1 cellular context compared by ENCODE assay signal in the genomic region with DNA sequence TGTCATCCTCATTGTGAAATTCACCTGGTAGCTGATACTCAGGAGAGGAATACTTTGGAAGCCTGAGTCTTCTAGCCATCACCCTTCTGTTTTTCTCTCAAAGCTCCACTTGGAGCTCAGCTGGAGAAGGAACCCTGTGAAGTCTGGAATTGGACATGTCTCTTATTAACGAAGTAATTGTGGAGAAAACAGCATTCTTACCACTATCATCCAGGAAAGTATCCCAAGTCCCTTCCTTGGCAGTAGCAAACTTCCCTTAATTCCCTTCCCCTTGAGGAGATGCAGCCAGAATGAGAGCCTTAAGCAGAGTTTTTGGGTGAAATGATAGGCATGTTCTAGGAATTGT.
TF ChIP-seq lines count a peak whose summit lies in the region.

No MANE protein-coding gene starts in this region.

TF ChIP-seq in endothelial cell of umbilical vein, 7 proteins besides CTCF, POLR2A, EP300 and RAD21 (continued from another document):
- TF ChIP-seq MYC (IDR thresholded peaks at IDR 0.05; ENCODE audit: low read depth, low read length) (no peak), POLR2AphosphoS5 (IDR thresholded peaks at IDR 0.05; ENCODE audit: insufficient read depth, low read depth, low read length) (no peak), GATA2 (IDR thresholded peaks at IDR 0.05; ENCODE audit: insufficient read depth, insufficient read length, low read depth, low read length) (no peak)
- TF ChIP-seq, protein P1, sequence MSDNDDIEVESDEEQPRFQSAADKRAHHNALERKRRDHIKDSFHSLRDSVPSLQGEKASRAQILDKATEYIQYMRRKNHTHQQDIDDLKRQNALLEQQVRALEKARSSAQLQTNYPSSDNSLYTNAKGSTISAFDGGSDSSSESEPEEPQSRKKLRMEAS (IDR thresholded peaks at IDR 0.05; ENCODE audit: insufficient read depth, insufficient read length), result no peak
